27 cellular contexts compared by ENCODE assay signal in the genomic region with DNA sequence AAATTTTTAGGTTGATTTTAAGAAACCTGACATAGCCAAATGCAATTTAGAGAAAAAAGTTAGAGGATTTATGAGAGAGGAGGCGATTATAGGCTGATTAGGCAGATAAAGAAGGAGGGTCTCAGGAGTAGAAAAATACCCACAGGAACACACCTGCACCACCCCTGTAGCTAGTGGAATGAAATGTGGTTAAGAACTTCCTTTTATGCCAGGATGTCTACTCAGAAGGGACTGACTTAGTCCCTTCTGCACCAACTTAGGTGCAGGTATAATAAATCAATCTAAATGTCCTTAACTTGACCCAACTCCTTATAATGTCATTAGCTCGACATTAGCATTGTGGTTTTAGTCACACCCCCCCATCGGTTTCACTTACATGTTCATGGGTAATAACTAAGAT.
"Had no signal": no experiment of that assay in that cellular context is flagged by ENCODE, and none has a peak within 500 bp of the region (broad histone marks: within the 10 kb centered on the region; RNA-seq: fewer than 3 reads in every experiment).

No MANE protein-coding gene starts in this region.

- H3K9ac ChIP-seq: SK-N-SH had no signal

- H3K4me1 ChIP-seq: ascending aorta, body of pancreas, SJCRH30 had no signal

- H3K36me3 ChIP-seq: ascending aorta, SJCRH30, WERI-Rb-1 had no signal

- DNase-seq: activated CD4-positive, alpha-beta T cell treated with anti-CD3 and anti-CD28 coated beads for 48 hours; activated CD4-positive, alpha-beta T cell treated with anti-CD3 and anti-CD28 coated beads, Interleukin-2, amount 50 U/mL, for 4 hours; activated CD8-positive, alpha-beta memory T cell treated with anti-CD3 and anti-CD28 coated beads, Interleukin-2, amount 50 U/mL, for 48 hours; activated CD8-positive, alpha-beta T cell treated with anti-CD3 and anti-CD28 coated beads, Interleukin-2, amount 10 ng/mL, durations not matched to agents 7 days and 5 days; activated naive CD4-positive, alpha-beta T cell treated with anti-CD3 and anti-CD28 coated beads, Interleukin-2, amount 50 U/mL, for 16 hours; activated naive CD8-positive, alpha-beta T cell treated with anti-CD3 and anti-CD28 coated beads, Interleukin-2, amount 50 U/mL, for 24 hours; activated T-cell treated with anti-CD3 and anti-CD28 coated beads, Interleukin-2, amount 50 U/mL, for 1 hour; amniotic stem cell; body of pancreas; central memory CD4-positive, alpha-beta T cell; KBM-7; MV-4-11; NCI-H1092 treated with DMSO at 0.1 percent for 48 hours; NCI-H1417 treated with DMSO at 0.1 percent for 48 hours; NCI-H1694 treated with DMSO at 0.1 percent for 48 hours; NCI-H2029 treated with DMSO at 0.1 percent for 48 hours; NCI-H510A treated with DMSO at 0.1 percent for 48 hours; NCI-H69; RPMI8226; SJCRH30; SK-N-SH; T-helper 1 cell; WERI-Rb-1 had no signal

- ATAC-seq: activated CD4-positive, CD25-positive, alpha-beta regulatory T cell treated with anti-CD3 and anti-CD28 coated beads, Interleukin-2, amount 50 U/mL, for 24 hours; activated CD8-positive, alpha-beta T cell treated with anti-CD3 and anti-CD28 coated beads, Interleukin-2, amount 10 ng/mL, durations not matched to agents 7 days and 5 days; activated naive CD8-positive, alpha-beta T cell treated with anti-CD3 and anti-CD28 coated beads, Interleukin-2, amount 50 U/mL, for 24 hours; body of pancreas; Panc1; Right ventricle myocardium inferior had no signal

- H3K4me3 ChIP-seq: ascending aorta, body of pancreas, SJCRH30 had no signal

- H3K4me2 ChIP-seq: SK-N-SH had no signal

- H3K4me3 Mint-ChIP-seq: activated CD8-positive, alpha-beta T cell treated with anti-CD3 and anti-CD28 coated beads, Interleukin-2, amount 10 ng/mL, durations not matched to agents 7 days and 5 days; activated naive CD8-positive, alpha-beta T cell treated with anti-CD3 and anti-CD28 coated beads, Interleukin-2, amount 50 U/mL, for 24 hours had no signal

- H3K27me3 Mint-ChIP-seq: activated naive CD8-positive, alpha-beta T cell treated with anti-CD3 and anti-CD28 coated beads, Interleukin-2, amount 50 U/mL, for 24 hours had no signal

- H3K9me2 ChIP-seq: SK-N-SH had no signal

- H3K27ac Mint-ChIP-seq: activated CD8-positive, alpha-beta T cell treated with anti-CD3 and anti-CD28 coated beads, Interleukin-2, amount 10 ng/mL, durations not matched to agents 7 days and 5 days; activated naive CD8-positive, alpha-beta T cell treated with anti-CD3 and anti-CD28 coated beads, Interleukin-2, amount 50 U/mL, for 24 hours had no signal

- H3K27me3 ChIP-seq: ascending aorta, body of pancreas, SJCRH30 had no signal

- H3K9me3 ChIP-seq: ascending aorta, SJCRH30, SK-N-SH had no signal
